15 cellular contexts compared by ENCODE assay signal in the genomic region with DNA sequence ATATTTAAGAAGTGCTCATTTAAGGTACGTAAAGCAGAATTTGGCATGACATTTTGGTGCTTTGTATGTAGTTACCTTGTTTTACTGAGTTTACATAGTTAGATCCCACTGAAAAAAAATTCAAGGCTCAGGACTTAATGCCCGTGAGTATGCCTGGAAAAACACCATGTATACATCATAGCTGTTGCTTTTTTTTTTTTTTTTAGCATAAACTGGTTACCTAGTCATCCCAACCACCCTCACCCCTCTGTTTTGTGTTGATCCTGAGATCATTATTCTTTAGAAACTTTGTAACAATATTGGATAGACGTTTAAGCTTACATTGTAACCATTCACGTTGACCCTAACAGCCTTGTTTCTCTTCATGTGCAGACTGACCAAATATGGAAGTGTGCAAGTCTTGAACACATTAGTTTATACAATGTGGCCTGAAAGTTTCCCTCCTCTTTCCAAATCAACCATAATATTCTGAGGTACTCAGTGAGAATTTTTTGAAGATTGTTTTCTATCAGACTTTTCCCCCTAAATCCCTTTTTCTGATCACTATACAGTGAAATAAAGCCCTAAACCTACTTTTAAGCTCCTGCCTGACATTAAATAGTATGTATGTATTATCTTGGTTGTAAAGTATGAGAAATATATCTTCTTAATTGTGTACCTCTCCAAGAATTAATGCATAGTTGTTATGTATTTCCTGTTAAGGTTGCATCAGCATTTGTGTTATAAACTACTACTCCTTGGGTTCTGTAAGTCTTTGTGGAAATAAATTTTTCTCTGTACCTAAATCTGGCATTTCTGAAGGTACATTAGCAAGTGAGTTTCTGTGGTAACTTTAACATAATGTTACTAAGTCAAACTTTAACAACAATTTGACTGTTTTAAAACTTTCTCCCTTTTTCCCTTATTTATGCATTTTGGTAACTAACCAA. TPM values are rescaled to one million over a fixed set of nuclear protein-coding genes. Genes with fewer than 3 reads are reported as not detected.
DNase-seq lines count a peak whose midpoint lies in the region; ATAC-seq and TF ChIP-seq lines count a peak whose summit lies in the region.
"Had no signal": no experiment of that assay in that cellular context is flagged by ENCODE, and none has a peak within 500 bp of the region (broad histone marks: within the 10 kb centered on the region; RNA-seq: fewer than 3 reads in every experiment).

No MANE protein-coding gene starts in this region.

- H3K27ac ChIP-seq in cardiac muscle cell (peak overlapping the region; percentile 45), left ventricle myocardium inferior (replicated peaks) (no peak overlapping the region), SU-DHL-6 (ENCODE audit: low read depth, low read length) (peak overlapping the region; percentile 27; the same call in 1 of the 2 replicates), foreskin keratinocyte (peak overlapping the region; percentile 2), transverse colon (peak overlapping the region; percentile 52 to 78 (median 66)), ascending aorta (peak overlapping the region in 1 of 2 donors; percentile 18)
- H3K27ac ChIP-seq: right atrium auricular region had no signal

- peaks cover 18% of the 10 kb centered on the region for H4K20me1 ChIP-seq in SU-DHL-6 (ENCODE audit: low read depth, low read length)

- TF ChIP-seq CTCF in cardiac muscle cell (IDR thresholded peaks at IDR 0.05; ENCODE audit: low read depth, low read length), result no peak
- TF ChIP-seq CTCF in left ventricle myocardium inferior (IDR thresholded peaks at IDR 0.05; ENCODE audit: borderline replicate concordance), result no peak
- no peak for TF ChIP-seq CTCF in SU-DHL-6 (IDR thresholded peaks at IDR 0.05; ENCODE audit: insufficient read depth, low read length, poor library complexity, severe bottlenecking)
- TF ChIP-seq CTCF in foreskin keratinocyte (conservative IDR thresholded peaks at IDR 0.05), result no peak
- no peak for TF ChIP-seq CTCF in transverse colon (IDR thresholded peaks at IDR 0.05)
- no peak for TF ChIP-seq CTCF in ascending aorta (IDR thresholded peaks at IDR 0.05)

- no peaks in the 10 kb centered on the region for H3K9me3 ChIP-seq in cardiac muscle cell (ENCODE audit: low read depth)
- no peaks in the 10 kb centered on the region for H3K9me3 ChIP-seq in left ventricle myocardium inferior (replicated peaks)
- no peaks in the 10 kb centered on the region for H3K9me3 ChIP-seq in SU-DHL-6 (ENCODE audit: insufficient read depth, low read length)
- H3K9me3 ChIP-seq in transverse colon, result no peaks in the 10 kb centered on the region
- no peaks in the 10 kb centered on the region for H3K9me3 ChIP-seq in ascending aorta
- H3K9me3 ChIP-seq: right atrium auricular region, tibial nerve had no signal

- in situ Hi-C loops in transverse colon (cut with MboI; ENCODE audit: low pct_ligation_motif_present in 1 of 4, low pct_unique_long_range_greater_than_20kb in 1 of 4, low sequenced_read_pairs in 3 of 4), result no loop called here

- H3K4me2 ChIP-seq in SU-DHL-6 (ENCODE audit: low read depth, low read length, poor library complexity, severe bottlenecking), result peak overlapping the region; percentile 29

- DNase-seq in cardiac muscle cell (ENCODE audit: low read depth in 1 of 2, low spot score in 1 of 2), result no peak
- no peak for DNase-seq in left ventricle myocardium inferior
- no peak for DNase-seq in foreskin keratinocyte
- no peak for DNase-seq in transverse colon
- DNase-seq in T-helper 1 cell, result no peak
- DNase-seq in ascending aorta (ENCODE audit: low spot score in 2 of 2), result no peak
- DNase-seq: GDM1; naive B cell; RPMI8226; stimulated activated CD4-positive, alpha-beta T cell treated with anti-CD3 and anti-CD28 coated beads, Interleukin-2, amount 100 ng/mL, for 24 hours had no signal

- TF ChIP-seq EP300 in transverse colon (IDR thresholded peaks at IDR 0.05; ENCODE audit: low read depth), result no peak

- H3K27me3 ChIP-seq in cardiac muscle cell (no peaks in the 10 kb centered on the region), left ventricle myocardium inferior (ENCODE audit: low read depth) (no peaks in the 10 kb centered on the region), SU-DHL-6 (ENCODE audit: low read length) (no peaks in the 10 kb centered on the region), foreskin keratinocyte (no peaks in the 10 kb centered on the region), transverse colon (no peaks in the 10 kb centered on the region), ascending aorta (no peaks in the 10 kb centered on the region)
- H3K27me3 ChIP-seq: right atrium auricular region, tibial nerve had no signal

- H2AFZ ChIP-seq in SU-DHL-6 (ENCODE audit: low read depth, low read length, severe bottlenecking), result no peak overlapping the region

- 0 out of 2 replicates have a peak, but pooled peaks cover under 1% of the 10 kb centered on the region for H3F3A ChIP-seq in SU-DHL-6 (ENCODE audit: insufficient read depth)

- H3K9ac ChIP-seq in SU-DHL-6 (ENCODE audit: low read length), result no peak overlapping the region

- WGBS in transverse colon (ENCODE audit: low coverage in 1 of 2), 2 donors, result 56 to 67% methylated on average over 3 to 4 of the region's 4 CpGs

- ATAC-seq in foreskin keratinocyte, result no peak
- no peak for ATAC-seq in GM19035 (IDR thresholded peaks at IDR 0.05; ENCODE audit: unreplicated experiment)
- ATAC-seq: left lobe of liver had no signal

- H3K4me3 ChIP-seq in cardiac muscle cell, result no peak overlapping the region
- no peak overlapping the region for H3K4me3 ChIP-seq in left ventricle myocardium inferior
- H3K4me3 ChIP-seq in SU-DHL-6 (ENCODE audit: insufficient read depth, low read length, poor library complexity, severe bottlenecking), result no peak overlapping the region
- no peak overlapping the region for H3K4me3 ChIP-seq in transverse colon
- no peak overlapping the region for H3K4me3 ChIP-seq in ascending aorta
- H3K4me3 ChIP-seq: right atrium auricular region, tibial nerve had no signal

- H3K4me1 ChIP-seq in cardiac muscle cell (ENCODE audit: low read depth) (peaks cover 5% of the 10 kb centered on the region), left ventricle myocardium inferior (peaks cover 84% of the 10 kb centered on the region), foreskin keratinocyte (peaks cover 3% of the 10 kb centered on the region), transverse colon (peaks cover 34 to 90% (median 56%) of the 10 kb centered on the region in 4 donors), ascending aorta (peaks cover 11 to 26% of the 10 kb centered on the region in 2 donors)

- no peak for TF ChIP-seq POLR2A in transverse colon (IDR thresholded peaks at IDR 0.05)

- no peaks in the 10 kb centered on the region for H3K36me3 ChIP-seq in cardiac muscle cell
- H3K36me3 ChIP-seq in left ventricle myocardium inferior, result no peaks in the 10 kb centered on the region
- H3K36me3 ChIP-seq in SU-DHL-6 (ENCODE audit: low read length), result 0 out of 2 replicates have a peak, but pooled peaks cover 3% of the 10 kb centered on the region
- no peaks in the 10 kb centered on the region for H3K36me3 ChIP-seq in transverse colon
- peaks cover 0 to 4% of the 10 kb centered on the region in 2 donors for H3K36me3 ChIP-seq in ascending aorta
- H3K36me3 ChIP-seq: right atrium auricular region, tibial nerve had no signal

- H3K79me2 ChIP-seq in SU-DHL-6 (ENCODE audit: insufficient read depth, low read length), result peaks cover 91% of the 10 kb centered on the region

- no peaks in the 10 kb centered on the region for H3K9me2 ChIP-seq in SU-DHL-6 (replicated peaks; ENCODE audit: insufficient read depth, low read length)

- intact Hi-C loops in left ventricle myocardium inferior (cut with micrococcal nuclease), result no loop called here
- intact Hi-C loops in transverse colon (cut with DNase I; ENCODE audit: low total_unique reads), result no loop called here
- intact Hi-C loops in ascending aorta (cut with DNase I), result loop anchor here (5.0 kb wide), 1 partner anchor 32 kb away; no protein-coding TSS in a partner anchor

RNA-seq across cellular contexts. Expression of a gene that starts 4.4 kb away (rescaled TPM):
- total RNA-seq in cardiac muscle cell (29.8 and 44.4 TPM in 2 replicates), left ventricle myocardium inferior (48.2 TPM), foreskin keratinocyte (29.5 and 31.9 TPM in 2 replicates), transverse colon (100 to 1,000 TPM in 2 of 4 donors, 10 to 100 TPM in 2; 56.1 to 114 (median 88.9) TPM), ascending aorta (36.5 TPM)
- polyA plus RNA-seq in cardiac muscle cell (37.4 and 39.4 TPM in 2 replicates), foreskin keratinocyte (6.8 and 8.3 TPM in 2 replicates)

RNA-seq across cellular contexts. Expression of a gene that starts 13.9 kb away (rescaled TPM):
- total RNA-seq in cardiac muscle cell (5.0 and 8.1 TPM in 2 replicates), left ventricle myocardium inferior (5.4 TPM), foreskin keratinocyte (2.2 TPM in 2 replicates), transverse colon (10 to 100 TPM in 1 of 4 donors, 1 to 10 TPM in 3; 6.7 to 18.5 (median 8.0) TPM), ascending aorta (0.96 TPM)
- polyA plus RNA-seq in cardiac muscle cell (3.3 and 10.0 TPM in 2 replicates), foreskin keratinocyte (0.68 TPM in 2 replicates)

RNA-seq across cellular contexts. Expression of a gene that starts 32.1 kb away (rescaled TPM):
- 5.4 and 6.0 TPM in 2 replicates for total RNA-seq in cardiac muscle cell
- 2.5 and 4.5 TPM in 2 replicates for polyA plus RNA-seq in cardiac muscle cell
- 6.0 TPM for total RNA-seq in left ventricle myocardium inferior
- 9.7 and 10.3 TPM in 2 replicates for total RNA-seq in foreskin keratinocyte
- 2.8 and 3.5 TPM in 2 replicates for polyA plus RNA-seq in foreskin keratinocyte
- 10 to 100 TPM in 1 of 4 donors, 1 to 10 TPM in 3; 5.2 to 10.1 (median 8.7) TPM for total RNA-seq in transverse colon
- 2.0 TPM for total RNA-seq in ascending aorta

RNA-seq across cellular contexts. Expression of a gene that starts 40.1 kb away (rescaled TPM):
- 48.9 and 57.7 TPM in 2 replicates for total RNA-seq in cardiac muscle cell
- 31.1 and 37.7 TPM in 2 replicates for polyA plus RNA-seq in cardiac muscle cell
- 37.7 TPM for total RNA-seq in left ventricle myocardium inferior
- 39.4 and 44.8 TPM in 2 replicates for total RNA-seq in foreskin keratinocyte
- 9.3 and 9.6 TPM in 2 replicates for polyA plus RNA-seq in foreskin keratinocyte
- total RNA-seq in transverse colon, result 100 to 1,000 TPM in 1 of 4 donors, 10 to 100 TPM in 3; 42.5 to 163 (median 54.7) TPM
- total RNA-seq in ascending aorta, result 25.1 TPM
